ENCODE assay signal across 10 cellular contexts in genomic region chr11:34501500-34501899, GRCh38. TPM values are rescaled to one million over a fixed set of nuclear protein-coding genes. Genes with fewer than 3 reads are reported as not detected.
DNase-seq lines count a peak whose midpoint lies in the region; ATAC-seq and TF ChIP-seq lines count a peak whose summit lies in the region.
"Had no signal": no experiment of that assay in that cellular context is flagged by ENCODE, and none has a peak within 500 bp of the region (broad histone marks: within the 10 kb centered on the region; RNA-seq: fewer than 3 reads in every experiment).

No MANE protein-coding gene starts in this region.

- H3K18ac ChIP-seq in H9 (ENCODE audit: insufficient read length, low read depth, low read length), result no peak overlapping the region

- POLR2A ChIA-PET in HCT116 (lab: Charles Lee), result no interaction called here

- H3K9me2 ChIP-seq in HCT116 (ENCODE audit: insufficient read depth), result no peaks in the 10 kb centered on the region

- H3K27me3 Mint-ChIP-seq in H9 (ENCODE audit: low read depth), result no peaks in the 10 kb centered on the region; the same call in 1 of the 2 replicates

- no peak overlapping the region for H4K91ac ChIP-seq in H9 (ENCODE audit: insufficient read length, low read depth, low read length)

- no peak overlapping the region for H2BK12ac ChIP-seq in H9 (ENCODE audit: insufficient read length, low read depth, low read length)

- H3K36me3 Mint-ChIP-seq in H9 (ENCODE audit: insufficient read depth in 1 of 3, low read depth in 3 of 3), result no peaks in the 10 kb centered on the region

- H3K23me2 ChIP-seq in H9 (ENCODE audit: insufficient read length, low read depth, low read length, poor library complexity, severe bottlenecking), result no peaks in the 10 kb centered on the region

- peaks cover under 1 to 3% of the 10 kb centered on the region in 2 experiments; a peak in 1 of 4 replicates for H3K4me1 Mint-ChIP-seq in H9

- H3K9ac ChIP-seq in HCT116 (ENCODE audit: low read length) (no peak overlapping the region), H9 (ENCODE audit: extremely low read depth, insufficient read length, low read length) (no peak overlapping the region)

- H3K4ac ChIP-seq in H9 (ENCODE audit: low read depth, low read length), result no peak overlapping the region

- H4K8ac ChIP-seq in H9 (replicated peaks; ENCODE audit: insufficient read length, low read depth, low read length), result no peak overlapping the region

- no peak overlapping the region for H2AK5ac ChIP-seq in H9 (ENCODE audit: insufficient read length, low read length)

- no peak for TF ChIP-seq POLR2A in HCT116 (IDR thresholded peaks at IDR 0.05; ENCODE audit: borderline replicate concordance, extremely low read depth, insufficient read depth, insufficient read length)

- no peak overlapping the region for H2BK20ac ChIP-seq in H9 (ENCODE audit: low read depth, low read length, poor library complexity, severe bottlenecking)

- no peak overlapping the region for H3K23ac ChIP-seq in H9 (ENCODE audit: insufficient read length, low read depth, low read length)

- H3K27me3 ChIP-seq in HCT116 (ENCODE audit: insufficient read depth, low read length) (no peaks in the 10 kb centered on the region), thymus (ENCODE audit: control insufficient read depth, insufficient read depth) (no peaks in the 10 kb centered on the region), H9 (ENCODE audit: insufficient read depth, low read length) (no peaks in the 10 kb centered on the region)

- H2BK120ac ChIP-seq in H9 (ENCODE audit: low read depth, low read length, poor library complexity, severe bottlenecking), result no peak overlapping the region

- WGBS in thymus, result 79% methylated on average over 4 of the region's 4 CpGs
- WGBS in H9 (ENCODE audit: extremely low coverage, insufficient read length, low lambda C conversion rate), result no CpG with 5 or more reads among the region's 4 CpGs

- no peak overlapping the region for H2BK5ac ChIP-seq in H9 (ENCODE audit: insufficient read length, low read length)

- H3K14ac ChIP-seq in H9 (ENCODE audit: insufficient read depth, low read length), result no peak overlapping the region

- no peak overlapping the region for H3K27ac Mint-ChIP-seq in H9

- no peak overlapping the region for H3K27ac ChIP-seq in HCT116 (ENCODE audit: low read depth, low read length)
- H3K27ac ChIP-seq in thymus (ENCODE audit: low read depth), result peak overlapping the region; percentile 25
- no peak overlapping the region for H3K27ac ChIP-seq in H9 (ENCODE audit: insufficient read length, low read depth, low read length)
- H3K27ac ChIP-seq in coronary artery, result no peak overlapping the region
- H3K27ac ChIP-seq: foreskin keratinocyte had no signal

- H3K9me3 Mint-ChIP-seq in H9, result no peaks in the 10 kb centered on the region

- H2BK15ac ChIP-seq in H9 (ENCODE audit: low read depth, low read length), result no peak overlapping the region

- peak overlapping the region; percentile 33 for H3K4me2 ChIP-seq in HCT116 (ENCODE audit: low read length)
- H3K4me2 ChIP-seq in H9 (ENCODE audit: insufficient read depth, insufficient read length, low read length), result no peak overlapping the region

- RAD21 ChIA-PET in HCT116 (lab: Charles Lee; ENCODE audit: low non-redundant PET in 1 of 2, low total read pairs in 2 of 2, uncharacterized antibody in 2 of 2, unreplicated experiment in 2 of 2), result no interaction called here

- TF ChIP-seq CTCF in HCT116 (IDR thresholded peaks at IDR 0.05 in 2 of 3, conservative IDR thresholded peaks at IDR 0.05 in 1 of 3; ENCODE audit: borderline replicate concordance in 1 of 3, insufficient read depth in 1 of 3, low read depth in 2 of 3, low read length in 2 of 3) (no peak), H9 (conservative IDR thresholded peaks at IDR 0.05) (no peak), coronary artery (IDR thresholded peaks at IDR 0.05) (no peak)

- H3K56ac ChIP-seq in H9 (ENCODE audit: insufficient read length, low read depth, low read length), result no peak overlapping the region

- H2AFZ ChIP-seq in HCT116 (ENCODE audit: low read depth, low read length, poor library complexity, severe bottlenecking) (peak overlapping the region; percentile 77), H9 (ENCODE audit: low read length) (no peak overlapping the region)

- BruUV-seq in HCT116 (replicated peaks; lab: Mats Ljungman, UMichigan), result no TSS peak

- H4K20me1 ChIP-seq in HCT116 (ENCODE audit: insufficient read depth), result no peaks in the 10 kb centered on the region
- H4K20me1 ChIP-seq in H9 (ENCODE audit: control insufficient read depth, insufficient read depth, insufficient read length), result no peaks in the 10 kb centered on the region

- H3K36me3 ChIP-seq in HCT116 (ENCODE audit: control insufficient read depth in 1 of 2, insufficient read depth in 2 of 2, low read length in 2 of 2), result no peaks in the 10 kb centered on the region
- no peaks in the 10 kb centered on the region for H3K36me3 ChIP-seq in thymus (ENCODE audit: control insufficient read depth, insufficient read depth)

- H3T11ph ChIP-seq in H9 (ENCODE audit: low read length), result no peak overlapping the region

- no peaks in the 10 kb centered on the region for H3K9me3 ChIP-seq in HCT116 (ENCODE audit: control insufficient read depth in 1 of 2, insufficient read depth in 1 of 2, low read depth in 1 of 2, low read length in 2 of 2)
- H3K9me3 ChIP-seq in thymus (ENCODE audit: control insufficient read depth), result no peaks in the 10 kb centered on the region
- H3K9me3 ChIP-seq in H9 (ENCODE audit: control insufficient read depth, low read depth, low read length), result no peaks in the 10 kb centered on the region

- H3K4me1 ChIP-seq in HCT116 (ENCODE audit: control insufficient read depth in 1 of 2, insufficient read depth in 2 of 2, low read length in 2 of 2) (peaks cover 38 to 58% of the 10 kb centered on the region in 2 experiments), thymus (ENCODE audit: control insufficient read depth, insufficient read depth, low read length) (no peaks in the 10 kb centered on the region), H9 (ENCODE audit: insufficient read depth, low read length) (no peaks in the 10 kb centered on the region)
- H3K4me1 ChIP-seq: foreskin keratinocyte had no signal

- H3K4me3 Mint-ChIP-seq in H9, result no peak overlapping the region

- no peak overlapping the region for H4K5ac ChIP-seq in H9 (ENCODE audit: insufficient read length, low read depth, low read length)

- DNase-seq in HCT116 (ENCODE audit: low read depth, low spot score), result no peak
- peak; percentile 95 for DNase-seq in SKM-1 treated with dmso at 0.1 percent for 144 hours (lab: John Stamatoyannopoulos, UW; ENCODE audit: unreplicated experiment)
- DNase-seq in hepatic stellate cell (ENCODE audit: low spot score), result peak; percentile 52
- no peak for DNase-seq in H9
- DNase-seq in coronary artery (ENCODE audit: low spot score), result no peak
- DNase-seq: SW 1271 had no signal

- intact Hi-C loops in HCT116 (cut with micrococcal nuclease), result no loop called here

- H3K79me1 ChIP-seq in H9 (ENCODE audit: insufficient read depth, low read depth, low read length, poor library complexity, severe bottlenecking), result no peaks in the 10 kb centered on the region

- H3K79me2 ChIP-seq in HCT116 (ENCODE audit: insufficient read depth, low read length) (no peaks in the 10 kb centered on the region), H9 (ENCODE audit: insufficient read depth, low read length) (no peaks in the 10 kb centered on the region)

- ATAC-seq in HCT116 (peak; percentile 47), esophagus mucosa (no peak), GM19452 (IDR thresholded peaks at IDR 0.05; ENCODE audit: unreplicated experiment) (no peak)
- ATAC-seq: foreskin keratinocyte had no signal

- CTCF ChIA-PET in HCT116 (lab: Charles Lee), result interaction anchor here (0.7 to 2.2 kb wide), 2 partner anchors 11 to 64 kb away, joined by 3 to 5 read pairs; partner anchors contain the start of gene ELF5

- no peak for TF ChIP-seq RAD21 in HCT116 (IDR thresholded peaks at IDR 0.05; ENCODE audit: low read depth)

- H3K4me3 ChIP-seq in HCT116 (replicated peaks in 1 of 2; ENCODE audit: low read depth in 1 of 2, low read length in 2 of 2) (no peak overlapping the region), thymus (ENCODE audit: low read length) (no peak overlapping the region), coronary artery (no peak overlapping the region)

TF ChIP-seq in HCT116, 20 proteins besides CTCF, POLR2A, EP300 and RAD21 (continues in another document):
- TF ChIP-seq SRF (IDR thresholded peaks at IDR 0.05; ENCODE audit: low read depth) (no peak), ELF1 (IDR thresholded peaks at IDR 0.05; ENCODE audit: borderline replicate concordance, low read depth) (no peak), MAX (IDR thresholded peaks at IDR 0.05) (0 out of 2 replicates have a peak, but pooled peaks have one; percentile 29), YY1 (IDR thresholded peaks at IDR 0.05; ENCODE audit: extremely low read depth, insufficient replicate concordance, low read depth, low read length) (no peak)
- TF ChIP-seq, protein P1, sequence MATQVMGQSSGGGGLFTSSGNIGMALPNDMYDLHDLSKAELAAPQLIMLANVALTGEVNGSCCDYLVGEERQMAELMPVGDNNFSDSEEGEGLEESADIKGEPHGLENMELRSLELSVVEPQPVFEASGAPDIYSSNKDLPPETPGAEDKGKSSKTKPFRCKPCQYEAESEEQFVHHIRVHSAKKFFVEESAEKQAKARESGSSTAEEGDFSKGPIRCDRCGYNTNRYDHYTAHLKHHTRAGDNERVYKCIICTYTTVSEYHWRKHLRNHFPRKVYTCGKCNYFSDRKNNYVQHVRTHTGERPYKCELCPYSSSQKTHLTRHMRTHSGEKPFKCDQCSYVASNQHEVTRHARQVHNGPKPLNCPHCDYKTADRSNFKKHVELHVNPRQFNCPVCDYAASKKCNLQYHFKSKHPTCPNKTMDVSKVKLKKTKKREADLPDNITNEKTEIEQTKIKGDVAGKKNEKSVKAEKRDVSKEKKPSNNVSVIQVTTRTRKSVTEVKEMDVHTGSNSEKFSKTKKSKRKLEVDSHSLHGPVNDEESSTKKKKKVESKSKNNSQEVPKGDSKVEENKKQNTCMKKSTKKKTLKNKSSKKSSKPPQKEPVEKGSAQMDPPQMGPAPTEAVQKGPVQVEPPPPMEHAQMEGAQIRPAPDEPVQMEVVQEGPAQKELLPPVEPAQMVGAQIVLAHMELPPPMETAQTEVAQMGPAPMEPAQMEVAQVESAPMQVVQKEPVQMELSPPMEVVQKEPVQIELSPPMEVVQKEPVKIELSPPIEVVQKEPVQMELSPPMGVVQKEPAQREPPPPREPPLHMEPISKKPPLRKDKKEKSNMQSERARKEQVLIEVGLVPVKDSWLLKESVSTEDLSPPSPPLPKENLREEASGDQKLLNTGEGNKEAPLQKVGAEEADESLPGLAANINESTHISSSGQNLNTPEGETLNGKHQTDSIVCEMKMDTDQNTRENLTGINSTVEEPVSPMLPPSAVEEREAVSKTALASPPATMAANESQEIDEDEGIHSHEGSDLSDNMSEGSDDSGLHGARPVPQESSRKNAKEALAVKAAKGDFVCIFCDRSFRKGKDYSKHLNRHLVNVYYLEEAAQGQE (IDR thresholded peaks at IDR 0.05; ENCODE audit: low read depth), result no peak

RNA-seq across cellular contexts. Expression of gene ELF5, which starts 12.1 kb away (rescaled TPM):
- total RNA-seq in HCT116 (2021; ENCODE audit: unreplicated experiment), result 0.32 TPM
- polyA plus RNA-seq in HCT116 (2012), result 0.02 and 0.26 TPM in 2 replicates
- polyA plus RNA-seq in thymus, result 4.5 TPM
- not detected in 2 replicates for total RNA-seq in H9 (2021)
- total RNA-seq in esophagus mucosa, result 0.32 TPM
- total RNA-seq: foreskin keratinocyte had no signal
- polyA plus RNA-seq: foreskin keratinocyte had no signal

Comparison
In these comparisons a context has a peak if more than half of its experiments do, and no peak if none do; other contexts are left out.
1. DNase-seq: peak in SKM-1 treated with dmso at 0.1 percent for 144 hours (single experiment) and hepatic stellate cell (single experiment); none in HCT116 (single experiment), H9 (single experiment) and coronary artery (single experiment).